ENCODE assay signal across 8 cellular contexts in genomic region chr3:128075516-128076464, GRCh38. TPM values are rescaled to one million over a fixed set of nuclear protein-coding genes. Genes with fewer than 3 reads are reported as not detected.
DNase-seq lines count a peak whose midpoint lies in the region; TF ChIP-seq lines count a peak whose summit lies in the region.

No MANE protein-coding gene starts in this region.

- H3K4me1 Mint-ChIP-seq in endothelial cell (ENCODE audit: unreplicated experiment) (peaks cover 9% of the 10 kb centered on the region), mesothelial cell of epicardium (peaks cover 8% of the 10 kb centered on the region)

- TF ChIP-seq CTCF in DOHH2 (IDR thresholded peaks at IDR 0.05; ENCODE audit: low read depth, low read length, poor library complexity, severe bottlenecking) = peak; percentile 95
- TF ChIP-seq CTCF in HFF-Myc (IDR thresholded peaks at IDR 0.05; ENCODE audit: low read depth, low read length, missing control alignments) = peak; percentile 92
- TF ChIP-seq CTCF in endothelial cell (IDR thresholded peaks at IDR 0.05; ENCODE audit: unreplicated experiment) = peak; percentile 97
- peak; percentile 97 for TF ChIP-seq CTCF in mesothelial cell of epicardium (IDR thresholded peaks at IDR 0.05; ENCODE audit: unreplicated experiment)

- H3K9me3 Mint-ChIP-seq in endothelial cell (ENCODE audit: unreplicated experiment) = no peaks in the 10 kb centered on the region
- no peaks in the 10 kb centered on the region for H3K9me3 Mint-ChIP-seq in mesothelial cell of epicardium

- H3K4me3 Mint-ChIP-seq in endothelial cell (ENCODE audit: unreplicated experiment) = no peak overlapping the region
- peak overlapping the region; percentile 77 for H3K4me3 Mint-ChIP-seq in mesothelial cell of epicardium

- H3K4me1 ChIP-seq in DOHH2 (ENCODE audit: control insufficient read depth, low read length) = peaks cover 25% of the 10 kb centered on the region

- H3K4me2 ChIP-seq in DOHH2 (ENCODE audit: low read length) = peak overlapping the region; percentile 72

- H3K36me3 Mint-ChIP-seq in endothelial cell (ENCODE audit: low read depth, unreplicated experiment) = peaks cover 11% of the 10 kb centered on the region
- peaks cover 4% of the 10 kb centered on the region for H3K36me3 Mint-ChIP-seq in mesothelial cell of epicardium

- H3K27ac Mint-ChIP-seq in endothelial cell (ENCODE audit: unreplicated experiment) (no peak overlapping the region), mesothelial cell of epicardium (peak overlapping the region; percentile 90)

- peaks cover 29% of the 10 kb centered on the region for H3K79me2 ChIP-seq in DOHH2 (ENCODE audit: control insufficient read depth, low read length)

- peaks cover 72% of the 10 kb centered on the region for H3K36me3 ChIP-seq in DOHH2 (ENCODE audit: control insufficient read depth, low read length)

- H4K20me1 ChIP-seq in DOHH2 (ENCODE audit: control insufficient read depth, insufficient read depth, low read depth, low read length) = peaks cover 21% of the 10 kb centered on the region

- no peaks in the 10 kb centered on the region for H3K9me2 ChIP-seq in DOHH2 (replicated peaks; ENCODE audit: control insufficient read depth, low read length)

- H3K27me3 Mint-ChIP-seq in endothelial cell (ENCODE audit: unreplicated experiment) (peaks cover 3% of the 10 kb centered on the region), mesothelial cell of epicardium (ENCODE audit: low read depth) (no peaks in the 10 kb centered on the region)

- no peaks in the 10 kb centered on the region for H3K9me3 ChIP-seq in DOHH2 (ENCODE audit: control insufficient read depth, insufficient read depth, low read length)

- peaks cover 17% of the 10 kb centered on the region for H3F3A ChIP-seq in DOHH2 (ENCODE audit: control insufficient read depth, insufficient read depth)

- peak; percentile 44 for DNase-seq in HFF-Myc (ENCODE audit: extremely low read depth, low read depth)
- peak; percentile 60 for DNase-seq in NCI-H226
- DNase-seq in activated CD8-positive, alpha-beta memory T cell treated with anti-CD3 and anti-CD28 coated beads, Interleukin-2, amount 50 U/mL, for 48 hours = peak; percentile 97
- DNase-seq in endothelial cell (ENCODE audit: low spot score) = peak; percentile 97
- DNase-seq in mesothelial cell of epicardium (ENCODE audit: low spot score in 2 of 2, unreplicated experiment in 2 of 2) = peak; percentile 87 to 98
- DNase-seq in stimulated activated CD8-positive, alpha-beta memory T cell treated with anti-CD3 and anti-CD28 coated beads, Interleukin-15, amount 100 ng/mL, for 1 hour (ENCODE audit: low read depth) = peak; percentile 74
- no peak for DNase-seq in SKM-1 (lab: John Stamatoyannopoulos, UW; ENCODE audit: unreplicated experiment)

- H3K27me3 ChIP-seq in DOHH2 (ENCODE audit: control insufficient read depth, low read length) = no peaks in the 10 kb centered on the region

- H3K27ac ChIP-seq in DOHH2 (ENCODE audit: low read depth, low read length) = no peak overlapping the region

- H3K4me3 ChIP-seq in DOHH2 (ENCODE audit: low read length) (peak overlapping the region; percentile 61), HFF-Myc (replicated peaks; ENCODE audit: low read depth, low read length) (no peak overlapping the region)

RNA-seq across cellular contexts. Expression of gene SEC61A1, which starts 23.6 kb away (rescaled TPM):
- 296 TPM for total RNA-seq in endothelial cell (ENCODE audit: unreplicated experiment)
- total RNA-seq in mesothelial cell of epicardium = 205 to 207 TPM (median 206 TPM) in 3 replicates

RNA-seq across cellular contexts. Expression of gene RUVBL1, which starts 47.8 kb away (rescaled TPM):
- 30.3 TPM for total RNA-seq in endothelial cell (ENCODE audit: unreplicated experiment)
- total RNA-seq in mesothelial cell of epicardium = 37.8 to 40.6 TPM (median 38.6 TPM) in 3 replicates
